Comparison of ENCODE assay signal across 2 cellular contexts in the genomic region with DNA sequence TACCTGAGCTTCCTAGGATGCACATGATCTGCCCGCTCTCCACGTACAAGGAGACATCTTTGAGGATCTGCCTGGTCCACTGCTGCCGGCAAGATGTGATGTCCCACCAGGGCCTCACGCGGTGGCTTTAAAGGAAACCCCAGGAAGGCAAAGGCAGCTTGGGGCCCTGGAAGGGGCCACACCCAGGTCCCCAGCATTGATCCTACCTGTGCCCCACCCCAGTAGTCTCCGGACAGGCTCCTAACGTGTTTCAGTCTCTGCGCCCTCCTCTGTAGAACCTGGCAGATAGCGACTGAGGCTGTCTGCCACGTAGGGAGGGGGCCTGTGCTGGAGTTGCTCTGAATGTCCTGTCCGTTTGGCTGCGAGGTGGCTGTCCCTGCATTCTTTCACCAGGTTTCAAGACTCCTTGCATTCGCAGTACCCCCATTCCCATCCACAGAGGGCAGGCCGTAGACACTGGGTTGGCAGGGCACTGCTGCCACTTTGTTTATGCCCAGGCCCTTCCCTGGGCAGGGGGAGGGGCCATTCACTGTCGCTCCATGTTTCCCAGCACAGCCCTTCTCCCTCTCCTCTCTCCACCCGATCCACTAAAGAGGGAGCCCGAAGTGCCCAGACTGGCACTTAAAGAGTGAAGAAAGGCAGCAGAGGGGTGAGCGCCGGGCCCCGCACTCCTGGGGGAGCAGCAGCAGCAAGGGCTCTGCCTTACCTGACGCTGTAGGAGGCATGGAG.
TF ChIP-seq lines count a peak whose summit lies in the region.

No MANE protein-coding gene starts in this region.

TF ChIP-seq in GM23338, 12 proteins besides CTCF, POLR2A, EP300 and RAD21 (continued from another document):
- TF ChIP-seq, protein P1, sequence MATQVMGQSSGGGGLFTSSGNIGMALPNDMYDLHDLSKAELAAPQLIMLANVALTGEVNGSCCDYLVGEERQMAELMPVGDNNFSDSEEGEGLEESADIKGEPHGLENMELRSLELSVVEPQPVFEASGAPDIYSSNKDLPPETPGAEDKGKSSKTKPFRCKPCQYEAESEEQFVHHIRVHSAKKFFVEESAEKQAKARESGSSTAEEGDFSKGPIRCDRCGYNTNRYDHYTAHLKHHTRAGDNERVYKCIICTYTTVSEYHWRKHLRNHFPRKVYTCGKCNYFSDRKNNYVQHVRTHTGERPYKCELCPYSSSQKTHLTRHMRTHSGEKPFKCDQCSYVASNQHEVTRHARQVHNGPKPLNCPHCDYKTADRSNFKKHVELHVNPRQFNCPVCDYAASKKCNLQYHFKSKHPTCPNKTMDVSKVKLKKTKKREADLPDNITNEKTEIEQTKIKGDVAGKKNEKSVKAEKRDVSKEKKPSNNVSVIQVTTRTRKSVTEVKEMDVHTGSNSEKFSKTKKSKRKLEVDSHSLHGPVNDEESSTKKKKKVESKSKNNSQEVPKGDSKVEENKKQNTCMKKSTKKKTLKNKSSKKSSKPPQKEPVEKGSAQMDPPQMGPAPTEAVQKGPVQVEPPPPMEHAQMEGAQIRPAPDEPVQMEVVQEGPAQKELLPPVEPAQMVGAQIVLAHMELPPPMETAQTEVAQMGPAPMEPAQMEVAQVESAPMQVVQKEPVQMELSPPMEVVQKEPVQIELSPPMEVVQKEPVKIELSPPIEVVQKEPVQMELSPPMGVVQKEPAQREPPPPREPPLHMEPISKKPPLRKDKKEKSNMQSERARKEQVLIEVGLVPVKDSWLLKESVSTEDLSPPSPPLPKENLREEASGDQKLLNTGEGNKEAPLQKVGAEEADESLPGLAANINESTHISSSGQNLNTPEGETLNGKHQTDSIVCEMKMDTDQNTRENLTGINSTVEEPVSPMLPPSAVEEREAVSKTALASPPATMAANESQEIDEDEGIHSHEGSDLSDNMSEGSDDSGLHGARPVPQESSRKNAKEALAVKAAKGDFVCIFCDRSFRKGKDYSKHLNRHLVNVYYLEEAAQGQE (IDR thresholded peaks at IDR 0.05; ENCODE audit: unreplicated experiment): no peak
- no peak for TF ChIP-seq NANOG (IDR thresholded peaks at IDR 0.05; ENCODE audit: borderline replicate concordance)
- no peak for TF ChIP-seq EZH2phosphoT487 (IDR thresholded peaks at IDR 0.05; ENCODE audit: unreplicated experiment)

TF ChIP-seq in HepG2, 621 proteins besides CTCF, POLR2A, EP300 and RAD21 (continued from another document and continues in another):
- TF ChIP-seq, protein P2, sequence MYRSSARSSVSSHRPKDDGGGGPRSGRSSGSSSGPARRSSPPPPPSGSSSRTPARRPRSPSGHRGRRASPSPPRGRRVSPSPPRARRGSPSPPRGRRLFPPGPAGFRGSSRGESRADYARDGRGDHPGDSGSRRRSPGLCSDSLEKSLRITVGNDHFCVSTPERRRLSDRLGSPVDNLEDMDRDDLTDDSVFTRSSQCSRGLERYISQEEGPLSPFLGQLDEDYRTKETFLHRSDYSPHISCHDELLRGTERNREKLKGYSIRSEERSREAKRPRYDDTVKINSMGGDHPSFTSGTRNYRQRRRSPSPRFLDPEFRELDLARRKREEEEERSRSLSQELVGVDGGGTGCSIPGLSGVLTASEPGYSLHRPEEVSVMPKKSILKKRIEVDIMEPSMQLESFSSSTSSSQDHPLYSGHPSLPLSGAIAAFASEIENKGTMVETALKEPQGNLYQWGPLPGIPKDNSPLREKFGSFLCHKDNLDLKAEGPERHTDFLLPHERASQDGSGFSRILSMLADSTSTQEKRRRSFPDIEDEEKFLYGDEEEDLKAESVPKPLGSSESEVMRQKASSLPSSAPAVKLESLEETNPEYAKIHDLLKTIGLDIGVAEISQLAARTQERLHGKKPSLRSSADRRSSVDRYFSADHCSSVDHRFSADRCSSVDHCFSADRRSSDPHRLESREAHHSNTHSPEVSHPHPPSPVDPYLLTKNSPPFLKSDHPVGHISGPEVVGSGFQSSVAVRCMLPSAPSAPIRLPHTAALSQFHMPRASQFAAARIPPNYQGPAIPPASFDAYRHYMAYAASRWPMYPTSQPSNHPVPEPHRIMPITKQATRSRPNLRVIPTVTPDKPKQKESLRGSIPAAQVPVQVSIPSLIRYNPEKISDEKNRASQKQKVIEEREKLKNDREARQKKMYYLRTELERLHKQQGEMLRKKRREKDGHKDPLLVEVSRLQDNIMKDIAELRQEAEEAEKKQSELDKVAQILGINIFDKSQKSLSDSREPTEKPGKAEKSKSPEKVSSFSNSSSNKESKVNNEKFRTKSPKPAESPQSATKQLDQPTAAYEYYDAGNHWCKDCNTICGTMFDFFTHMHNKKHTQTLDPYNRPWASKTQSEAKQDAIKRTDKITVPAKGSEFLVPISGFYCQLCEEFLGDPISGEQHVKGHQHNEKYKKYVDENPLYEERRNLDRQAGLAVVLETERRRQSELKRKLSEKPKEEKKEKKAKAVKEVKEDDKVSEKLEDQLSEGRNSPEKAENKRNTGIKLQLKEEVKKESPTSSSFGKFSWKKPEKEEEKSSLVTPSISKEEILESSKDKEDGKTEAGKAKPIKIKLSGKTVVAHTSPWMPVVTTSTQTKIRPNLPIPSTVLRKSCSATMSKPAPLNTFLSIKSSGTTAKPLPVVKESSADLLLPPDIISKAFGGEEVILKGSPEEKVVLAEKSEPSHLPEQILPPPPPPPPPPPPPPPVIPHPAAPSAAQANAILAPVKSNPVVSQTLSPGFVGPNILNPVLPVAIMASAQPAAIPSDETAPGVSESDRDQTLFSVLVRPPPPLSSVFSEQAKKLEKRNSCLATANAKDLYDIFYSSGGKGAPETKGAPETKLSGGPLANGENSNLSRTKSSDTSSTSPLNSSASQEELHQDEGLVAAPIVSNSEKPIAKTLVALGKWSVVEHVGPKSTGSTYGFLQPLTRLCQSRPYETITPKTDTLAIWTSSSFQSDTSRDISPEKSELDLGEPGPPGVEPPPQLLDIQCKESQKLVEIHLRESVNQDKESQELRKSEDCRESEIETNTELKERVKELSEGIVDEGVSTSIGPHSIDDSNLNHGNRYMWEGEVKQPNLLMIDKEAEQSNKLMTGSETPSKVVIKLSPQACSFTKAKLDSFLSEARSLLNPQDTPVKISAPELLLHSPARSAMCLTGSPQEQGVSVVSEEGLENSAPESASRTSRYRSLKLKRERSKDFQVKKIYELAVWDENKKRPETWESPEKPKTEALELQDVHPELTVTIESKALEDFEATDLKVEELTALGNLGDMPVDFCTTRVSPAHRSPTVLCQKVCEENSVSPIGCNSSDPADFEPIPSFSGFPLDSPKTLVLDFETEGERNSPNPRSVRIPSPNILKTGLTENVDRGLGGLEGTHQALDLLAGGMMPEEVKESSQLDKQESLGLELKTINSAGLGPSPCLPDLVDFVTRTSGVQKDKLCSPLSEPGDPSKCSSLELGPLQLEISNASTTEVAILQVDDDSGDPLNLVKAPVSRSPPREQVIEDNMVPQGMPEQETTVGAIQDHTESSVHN (CRISPR knock-in tag; IDR thresholded peaks at IDR 0.05): peak; percentile 29; the same call in 1 of the 2 replicates
- TF ChIP-seq ZNF605 (CRISPR knock-in tag; IDR thresholded peaks at IDR 0.05) (0 out of 2 replicates have a peak, but pooled peaks have one; percentile 10), KLF9 (CRISPR knock-in tag; IDR thresholded peaks at IDR 0.05; ENCODE audit: low read depth) (0 out of 2 replicates have a peak, but pooled peaks have one; percentile 58), TOE1 (CRISPR knock-in tag; IDR thresholded peaks at IDR 0.05) (0 out of 2 replicates have a peak, but pooled peaks have one; percentile 12), ZNF292 (CRISPR knock-in tag; IDR thresholded peaks at IDR 0.05; ENCODE audit: borderline replicate concordance, low read depth) (no peak), NFRKB (IDR thresholded peaks at IDR 0.05) (no peak), PAX8 (CRISPR knock-in tag; IDR thresholded peaks at IDR 0.05; ENCODE audit: borderline replicate concordance) (0 out of 2 replicates have a peak, but pooled peaks have one; percentile 9), ZNF850 (CRISPR knock-in tag; conservative IDR thresholded peaks at IDR 0.05) (0 out of 2 replicates have a peak, but pooled peaks have one; percentile 73), NAIF1 (CRISPR knock-in tag; IDR thresholded peaks at IDR 0.05; ENCODE audit: borderline replicate concordance) (no peak), ZBTB38 (CRISPR knock-in tag; IDR thresholded peaks at IDR 0.05) (peak; percentile 93; the same call in 1 of the 2 replicates), ZNF274 (CRISPR knock-in tag; IDR thresholded peaks at IDR 0.05) (no peak), ZFP36L1 (CRISPR knock-in tag; IDR thresholded peaks at IDR 0.05) (peak; percentile 78; the same call in 1 of the 2 replicates), ETV5 (CRISPR knock-in tag; IDR thresholded peaks at IDR 0.05; ENCODE audit: borderline replicate concordance) (no peak), PAWR (CRISPR knock-in tag; IDR thresholded peaks at IDR 0.05; ENCODE audit: borderline replicate concordance) (peak; percentile 73; the same call in 1 of the 2 replicates)
- TF ChIP-seq, protein P3, sequence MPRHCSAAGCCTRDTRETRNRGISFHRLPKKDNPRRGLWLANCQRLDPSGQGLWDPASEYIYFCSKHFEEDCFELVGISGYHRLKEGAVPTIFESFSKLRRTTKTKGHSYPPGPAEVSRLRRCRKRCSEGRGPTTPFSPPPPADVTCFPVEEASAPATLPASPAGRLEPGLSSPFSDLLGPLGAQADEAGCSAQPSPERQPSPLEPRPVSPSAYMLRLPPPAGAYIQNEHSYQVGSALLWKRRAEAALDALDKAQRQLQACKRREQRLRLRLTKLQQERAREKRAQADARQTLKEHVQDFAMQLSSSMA (CRISPR knock-in tag; IDR thresholded peaks at IDR 0.05): no peak
- TF ChIP-seq, protein P4, sequence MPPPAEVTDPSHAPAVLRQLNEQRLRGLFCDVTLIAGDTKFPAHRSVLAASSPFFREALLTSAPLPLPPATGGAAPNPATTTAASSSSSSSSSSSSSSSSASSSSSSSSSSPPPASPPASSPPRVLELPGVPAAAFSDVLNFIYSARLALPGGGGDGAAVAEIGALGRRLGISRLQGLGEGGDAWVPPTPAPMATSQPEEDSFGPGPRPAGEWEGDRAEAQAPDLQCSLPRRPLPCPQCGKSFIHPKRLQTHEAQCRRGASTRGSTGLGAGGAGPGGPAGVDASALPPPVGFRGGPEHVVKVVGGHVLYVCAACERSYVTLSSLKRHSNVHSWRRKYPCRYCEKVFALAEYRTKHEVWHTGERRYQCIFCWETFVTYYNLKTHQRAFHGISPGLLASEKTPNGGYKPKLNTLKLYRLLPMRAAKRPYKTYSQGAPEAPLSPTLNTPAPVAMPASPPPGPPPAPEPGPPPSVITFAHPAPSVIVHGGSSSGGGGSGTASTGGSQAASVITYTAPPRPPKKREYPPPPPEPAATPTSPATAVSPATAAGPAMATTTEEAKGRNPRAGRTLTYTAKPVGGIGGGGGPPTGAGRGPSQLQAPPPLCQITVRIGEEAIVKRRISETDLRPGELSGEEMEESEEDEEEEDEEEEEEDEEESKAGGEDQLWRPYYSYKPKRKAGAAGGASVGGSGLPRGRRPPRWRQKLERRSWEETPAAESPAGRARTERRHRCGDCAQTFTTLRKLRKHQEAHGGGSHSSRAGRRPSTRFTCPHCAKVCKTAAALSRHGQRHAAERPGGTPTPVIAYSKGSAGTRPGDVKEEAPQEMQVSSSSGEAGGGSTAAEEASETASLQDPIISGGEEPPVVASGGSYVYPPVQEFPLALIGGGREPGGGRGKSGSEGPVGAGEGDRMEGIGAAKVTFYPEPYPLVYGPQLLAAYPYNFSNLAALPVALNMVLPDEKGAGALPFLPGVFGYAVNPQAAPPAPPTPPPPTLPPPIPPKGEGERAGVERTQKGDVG (CRISPR knock-in tag; IDR thresholded peaks at IDR 0.05; ENCODE audit: borderline replicate concordance): 0 out of 2 replicates have a peak, but pooled peaks have one; percentile 6
- TF ChIP-seq, protein P5, sequence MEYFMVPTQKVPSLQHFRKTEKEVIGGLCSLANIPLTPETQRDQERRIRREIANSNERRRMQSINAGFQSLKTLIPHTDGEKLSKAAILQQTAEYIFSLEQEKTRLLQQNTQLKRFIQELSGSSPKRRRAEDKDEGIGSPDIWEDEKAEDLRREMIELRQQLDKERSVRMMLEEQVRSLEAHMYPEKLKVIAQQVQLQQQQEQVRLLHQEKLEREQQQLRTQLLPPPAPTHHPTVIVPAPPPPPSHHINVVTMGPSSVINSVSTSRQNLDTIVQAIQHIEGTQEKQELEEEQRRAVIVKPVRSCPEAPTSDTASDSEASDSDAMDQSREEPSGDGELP (IDR thresholded peaks at IDR 0.05; ENCODE audit: borderline replicate concordance, low read depth): no peak
- TF ChIP-seq, protein P6, sequence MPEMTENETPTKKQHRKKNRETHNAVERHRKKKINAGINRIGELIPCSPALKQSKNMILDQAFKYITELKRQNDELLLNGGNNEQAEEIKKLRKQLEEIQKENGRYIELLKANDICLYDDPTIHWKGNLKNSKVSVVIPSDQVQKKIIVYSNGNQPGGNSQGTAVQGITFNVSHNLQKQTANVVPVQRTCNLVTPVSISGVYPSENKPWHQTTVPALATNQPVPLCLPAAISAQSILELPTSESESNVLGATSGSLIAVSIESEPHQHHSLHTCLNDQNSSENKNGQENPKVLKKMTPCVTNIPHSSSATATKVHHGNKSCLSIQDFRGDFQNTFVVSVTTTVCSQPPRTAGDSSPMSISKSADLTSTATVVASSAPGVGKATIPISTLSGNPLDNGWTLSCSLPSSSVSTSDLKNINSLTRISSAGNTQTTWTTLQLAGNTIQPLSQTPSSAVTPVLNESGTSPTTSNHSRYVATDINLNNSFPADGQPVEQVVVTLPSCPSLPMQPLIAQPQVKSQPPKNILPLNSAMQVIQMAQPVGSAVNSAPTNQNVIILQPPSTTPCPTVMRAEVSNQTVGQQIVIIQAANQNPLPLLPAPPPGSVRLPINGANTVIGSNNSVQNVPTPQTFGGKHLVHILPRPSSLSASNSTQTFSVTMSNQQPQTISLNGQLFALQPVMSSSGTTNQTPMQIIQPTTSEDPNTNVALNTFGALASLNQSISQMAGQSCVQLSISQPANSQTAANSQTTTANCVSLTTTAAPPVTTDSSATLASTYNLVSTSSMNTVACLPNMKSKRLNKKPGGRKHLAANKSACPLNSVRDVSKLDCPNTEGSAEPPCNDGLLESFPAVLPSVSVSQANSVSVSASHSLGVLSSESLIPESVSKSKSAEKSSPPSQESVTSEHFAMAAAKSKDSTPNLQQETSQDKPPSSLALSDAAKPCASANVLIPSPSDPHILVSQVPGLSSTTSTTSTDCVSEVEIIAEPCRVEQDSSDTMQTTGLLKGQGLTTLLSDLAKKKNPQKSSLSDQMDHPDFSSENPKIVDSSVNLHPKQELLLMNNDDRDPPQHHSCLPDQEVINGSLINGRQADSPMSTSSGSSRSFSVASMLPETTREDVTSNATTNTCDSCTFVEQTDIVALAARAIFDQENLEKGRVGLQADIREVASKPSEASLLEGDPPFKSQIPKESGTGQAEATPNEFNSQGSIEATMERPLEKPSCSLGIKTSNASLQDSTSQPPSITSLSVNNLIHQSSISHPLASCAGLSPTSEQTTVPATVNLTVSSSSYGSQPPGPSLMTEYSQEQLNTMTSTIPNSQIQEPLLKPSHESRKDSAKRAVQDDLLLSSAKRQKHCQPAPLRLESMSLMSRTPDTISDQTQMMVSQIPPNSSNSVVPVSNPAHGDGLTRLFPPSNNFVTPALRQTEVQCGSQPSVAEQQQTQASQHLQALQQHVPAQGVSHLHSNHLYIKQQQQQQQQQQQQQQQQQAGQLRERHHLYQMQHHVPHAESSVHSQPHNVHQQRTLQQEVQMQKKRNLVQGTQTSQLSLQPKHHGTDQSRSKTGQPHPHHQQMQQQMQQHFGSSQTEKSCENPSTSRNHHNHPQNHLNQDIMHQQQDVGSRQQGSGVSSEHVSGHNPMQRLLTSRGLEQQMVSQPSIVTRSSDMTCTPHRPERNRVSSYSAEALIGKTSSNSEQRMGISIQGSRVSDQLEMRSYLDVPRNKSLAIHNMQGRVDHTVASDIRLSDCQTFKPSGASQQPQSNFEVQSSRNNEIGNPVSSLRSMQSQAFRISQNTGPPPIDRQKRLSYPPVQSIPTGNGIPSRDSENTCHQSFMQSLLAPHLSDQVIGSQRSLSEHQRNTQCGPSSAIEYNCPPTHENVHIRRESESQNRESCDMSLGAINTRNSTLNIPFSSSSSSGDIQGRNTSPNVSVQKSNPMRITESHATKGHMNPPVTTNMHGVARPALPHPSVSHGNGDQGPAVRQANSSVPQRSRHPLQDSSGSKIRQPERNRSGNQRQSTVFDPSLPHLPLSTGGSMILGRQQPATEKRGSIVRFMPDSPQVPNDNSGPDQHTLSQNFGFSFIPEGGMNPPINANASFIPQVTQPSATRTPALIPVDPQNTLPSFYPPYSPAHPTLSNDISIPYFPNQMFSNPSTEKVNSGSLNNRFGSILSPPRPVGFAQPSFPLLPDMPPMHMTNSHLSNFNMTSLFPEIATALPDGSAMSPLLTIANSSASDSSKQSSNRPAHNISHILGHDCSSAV (CRISPR knock-in tag; IDR thresholded peaks at IDR 0.05; ENCODE audit: borderline replicate concordance): no peak
